ENCODE assay signal across 13 cellular contexts in the genomic region with DNA sequence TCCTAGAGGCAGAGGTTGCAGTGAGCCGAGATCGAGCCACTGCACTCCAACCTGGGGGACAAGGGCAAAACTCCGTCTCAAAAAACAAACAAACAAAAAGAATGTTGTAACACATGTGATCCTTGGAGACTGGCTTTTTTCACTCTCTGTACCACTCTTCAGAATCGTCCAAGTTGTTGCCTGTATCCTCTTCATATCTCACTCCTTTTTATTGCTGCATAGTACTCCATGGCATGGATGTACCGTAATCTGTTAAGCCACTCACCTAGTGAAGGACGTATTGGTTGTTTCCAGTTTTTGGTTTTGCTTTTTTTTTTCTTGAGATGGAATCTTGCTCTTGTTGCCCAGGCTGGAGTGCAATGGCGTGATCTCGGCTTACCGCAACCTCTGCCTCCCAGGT.
DNase-seq lines count a peak whose midpoint lies in the region; ATAC-seq and TF ChIP-seq lines count a peak whose summit lies in the region.
"Had no signal": no experiment of that assay in that cellular context is flagged by ENCODE, and none has a peak within 500 bp of the region (broad histone marks: within the 10 kb centered on the region; RNA-seq: fewer than 3 reads in every experiment).

No MANE protein-coding gene starts in this region.

- peaks cover 8% of the 10 kb centered on the region for H3K9me3 Mint-ChIP-seq in dendritic cell treated with granulocyte-macrophage colony-stimulating factor and Interleukin-4, amounts not matched to agents 40 ng/mL and 50 ng/mL, for 4 days
- H3K9me3 Mint-ChIP-seq in stimulated activated naive B cell treated with anti-CD40 and anti-IgM and Interleukin-4, amounts not matched to agents 10 μg/mL and 1 μg/mL and 100 μg/mL, for 72 hours: peaks cover 0 to 2% of the 10 kb centered on the region in 2 donors

- no peaks in the 10 kb centered on the region for H3K9me2 ChIP-seq in DOHH2 (replicated peaks; ENCODE audit: control insufficient read depth, low read length)

- no peaks in the 10 kb centered on the region for H3K36me3 ChIP-seq in BLaER1
- H3K36me3 ChIP-seq in DOHH2 (ENCODE audit: control insufficient read depth, low read length): no peaks in the 10 kb centered on the region; the same call in 1 of the 2 replicates

- H3K4me3 ChIP-seq in BLaER1: no peak overlapping the region
- peak overlapping the region; percentile 12; the same call in 1 of the 2 replicates for H3K4me3 ChIP-seq in DOHH2 (ENCODE audit: low read length)
- H3K4me3 ChIP-seq: A549, GM12878 had no signal

- H3K9ac ChIP-seq in BLaER1: no peak overlapping the region

- H3K4me2 ChIP-seq in BLaER1: peak overlapping the region; percentile 95; the same call in 1 of the 2 replicates
- H3K4me2 ChIP-seq in DOHH2 (ENCODE audit: low read length): peak overlapping the region; percentile 90
- H3K4me2 ChIP-seq: A549 had no signal

- peaks cover 59% of the 10 kb centered on the region for H3K4me1 Mint-ChIP-seq in dendritic cell treated with granulocyte-macrophage colony-stimulating factor and Interleukin-4, amounts not matched to agents 40 ng/mL and 50 ng/mL, for 4 days (ENCODE audit: low read depth)
- H3K4me1 Mint-ChIP-seq in stimulated activated naive B cell treated with anti-CD40 and anti-IgM and Interleukin-4, amounts not matched to agents 10 μg/mL and 1 μg/mL and 100 μg/mL, for 72 hours: peaks cover 56 to 94% of the 10 kb centered on the region in 2 donors
- H3K4me1 Mint-ChIP-seq: CD4-positive, CD25-positive, alpha-beta regulatory T cell had no signal

- TF ChIP-seq CTCF in DOHH2 (IDR thresholded peaks at IDR 0.05; ENCODE audit: low read depth, low read length, poor library complexity, severe bottlenecking): no peak

- peaks cover 81% of the 10 kb centered on the region for H3K4me1 ChIP-seq in BLaER1
- H3K4me1 ChIP-seq in DOHH2 (ENCODE audit: control insufficient read depth, low read length): peaks cover 97% of the 10 kb centered on the region

- peak overlapping the region; percentile 58 for H3K27ac Mint-ChIP-seq in dendritic cell treated with granulocyte-macrophage colony-stimulating factor and Interleukin-4, amounts not matched to agents 40 ng/mL and 50 ng/mL, for 4 days
- H3K27ac Mint-ChIP-seq in stimulated activated naive B cell treated with anti-CD40 and anti-IgM and Interleukin-4, amounts not matched to agents 10 μg/mL and 1 μg/mL and 100 μg/mL, for 72 hours: peak overlapping the region; percentile 65

- H3K27ac ChIP-seq in BLaER1 (peak overlapping the region; percentile 97), DOHH2 (ENCODE audit: low read depth, low read length) (peak overlapping the region; percentile 98)
- H3K27ac ChIP-seq: A549, HL-60 had no signal

- no peaks in the 10 kb centered on the region for H3K36me3 Mint-ChIP-seq in dendritic cell treated with granulocyte-macrophage colony-stimulating factor and Interleukin-4, amounts not matched to agents 40 ng/mL and 50 ng/mL, for 4 days (ENCODE audit: low read depth)
- no peaks in the 10 kb centered on the region for H3K36me3 Mint-ChIP-seq in stimulated activated naive B cell treated with anti-CD40 and anti-IgM and Interleukin-4, amounts not matched to agents 10 μg/mL and 1 μg/mL and 100 μg/mL, for 72 hours
- H3K36me3 Mint-ChIP-seq: CD4-positive, CD25-positive, alpha-beta regulatory T cell had no signal

- H3K27me3 ChIP-seq in BLaER1 (no peaks in the 10 kb centered on the region), DOHH2 (ENCODE audit: control insufficient read depth, low read length) (no peaks in the 10 kb centered on the region)

- H3K27me3 Mint-ChIP-seq in dendritic cell treated with granulocyte-macrophage colony-stimulating factor and Interleukin-4, amounts not matched to agents 40 ng/mL and 50 ng/mL, for 4 days: no peaks in the 10 kb centered on the region
- H3K27me3 Mint-ChIP-seq in stimulated activated naive B cell treated with anti-CD40 and anti-IgM and Interleukin-4, amounts not matched to agents 10 μg/mL and 1 μg/mL and 100 μg/mL, for 72 hours: no peaks in the 10 kb centered on the region
- H3K27me3 Mint-ChIP-seq: CD4-positive, CD25-positive, alpha-beta regulatory T cell had no signal

- H3K79me2 ChIP-seq in DOHH2 (ENCODE audit: control insufficient read depth, low read length): peaks cover 23% of the 10 kb centered on the region

- no peak overlapping the region for H3K4me3 Mint-ChIP-seq in dendritic cell treated with granulocyte-macrophage colony-stimulating factor and Interleukin-4, amounts not matched to agents 40 ng/mL and 50 ng/mL, for 4 days
- H3K4me3 Mint-ChIP-seq in stimulated activated naive B cell treated with anti-CD40 and anti-IgM and Interleukin-4, amounts not matched to agents 10 μg/mL and 1 μg/mL and 100 μg/mL, for 72 hours: no peak overlapping the region
- H3K4me3 Mint-ChIP-seq: CD4-positive, CD25-positive, alpha-beta regulatory T cell had no signal

- H3F3A ChIP-seq in DOHH2 (ENCODE audit: control insufficient read depth, insufficient read depth): peaks cover 65% of the 10 kb centered on the region

- intact Hi-C loops in dendritic cell treated with granulocyte-macrophage colony-stimulating factor and Interleukin-4, amounts not matched to agents 40 ng/mL and 50 ng/mL, for 4 days (cut with micrococcal nuclease): no loop called here

- no peak for ATAC-seq in stimulated activated naive B cell treated with anti-CD40 and anti-IgM and Interleukin-4, amounts not matched to agents 10 μg/mL and 1 μg/mL and 100 μg/mL, for 72 hours (replicated peaks)
- ATAC-seq in GM21723 (IDR thresholded peaks at IDR 0.05; ENCODE audit: unreplicated experiment): no peak
- ATAC-seq: A549, GM12878 had no signal

- H4K20me1 ChIP-seq in BLaER1: no peaks in the 10 kb centered on the region
- no peaks in the 10 kb centered on the region for H4K20me1 ChIP-seq in DOHH2 (ENCODE audit: control insufficient read depth, insufficient read depth, low read depth, low read length)

- no peak for DNase-seq in stimulated activated naive B cell treated with anti-CD40 and anti-IgM and Interleukin-4, amounts not matched to agents 10 μg/mL and 1 μg/mL and 100 μg/mL, for 72 hours
- no peak for DNase-seq in anterior cingulate cortex (lab: John Stamatoyannopoulos, UW)
- DNase-seq: CD4-positive, CD25-positive, alpha-beta regulatory T cell; DMS 273 treated with DMSO at 0.1 percent for 48 hours; HCEC 1CT; KBM-7 had no signal

- peaks cover 9% of the 10 kb centered on the region for H3K9me3 ChIP-seq in BLaER1
- H3K9me3 ChIP-seq in DOHH2 (ENCODE audit: control insufficient read depth, insufficient read depth, low read length): peaks cover 5% of the 10 kb centered on the region; the same call in 1 of the 2 replicates
